Comparison of ENCODE assay signal across 8 cellular contexts in the genomic region with DNA sequence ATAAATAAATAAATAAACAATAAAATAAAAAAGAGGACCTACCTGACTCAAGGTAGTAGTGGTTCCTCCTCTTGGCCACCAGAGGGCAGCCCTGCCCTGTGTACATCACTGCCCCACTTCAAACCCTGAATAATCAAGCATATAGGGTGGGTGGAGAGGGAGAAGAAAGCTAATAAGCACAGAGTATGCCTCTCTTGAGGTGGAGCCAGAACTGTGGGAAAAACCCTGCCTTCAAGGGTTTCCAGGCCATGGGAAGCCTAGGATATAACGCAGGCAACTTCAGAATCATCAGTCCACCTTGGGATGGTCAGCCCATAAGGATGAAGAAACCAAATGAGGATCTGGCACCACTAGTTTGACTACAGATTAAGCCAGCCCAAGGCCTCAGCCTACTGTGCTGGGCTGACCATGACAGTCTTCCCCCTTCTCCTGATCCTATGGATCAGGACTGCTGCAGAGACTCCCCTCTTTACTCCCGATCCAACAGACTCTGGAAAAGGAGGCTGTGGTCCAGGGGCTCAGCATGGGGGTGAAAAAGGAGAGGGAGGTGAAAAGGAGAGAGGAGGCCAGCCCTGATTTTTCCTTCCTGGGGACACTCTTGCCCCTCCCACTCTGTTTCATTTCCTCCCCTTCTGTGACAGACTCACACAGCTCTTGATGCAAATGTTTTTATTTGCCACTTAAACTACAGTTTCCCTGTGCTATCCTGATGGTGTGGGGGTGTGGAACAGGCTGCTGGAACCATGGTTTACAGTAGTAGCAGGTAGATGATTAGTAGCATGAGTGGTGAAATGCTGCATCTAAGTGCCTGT. TPM values are rescaled to one million over a fixed set of nuclear protein-coding genes. Genes with fewer than 3 reads are reported as not detected.
DNase-seq lines count a peak whose midpoint lies in the region; ATAC-seq and TF ChIP-seq lines count a peak whose summit lies in the region.

No MANE protein-coding gene starts in this region.

- H3K27me3 ChIP-seq in GM06990 (replicated peaks; ENCODE audit: control insufficient read depth, insufficient read depth, low read length) (no peaks in the 10 kb centered on the region), H7 (ENCODE audit: control insufficient read depth, insufficient read depth, low read length) (no peaks in the 10 kb centered on the region), thoracic aorta (replicated peaks; ENCODE audit: insufficient read depth) (no peaks in the 10 kb centered on the region)

- ATAC-seq in activated CD4-positive, CD25-positive, alpha-beta regulatory T cell treated with anti-CD3 and anti-CD28 coated beads, Interleukin-2, amount 50 U/mL, for 24 hours, result peak; percentile 78 to 85
- ATAC-seq in thoracic aorta (ENCODE audit: insufficient number of reproducible peaks, low FRiP score, low read depth) (no peak), HG03457 (IDR thresholded peaks at IDR 0.05; ENCODE audit: unreplicated experiment) (no peak)

- TF ChIP-seq CTCF in GM06990 (IDR thresholded peaks at IDR 0.05; ENCODE audit: insufficient read depth, low read length, poor library complexity, severe bottlenecking) (peak; percentile 90), coronary artery (IDR thresholded peaks at IDR 0.05) (peak; percentile 88), thoracic aorta (IDR thresholded peaks at IDR 0.05) (peak; percentile 88)

- no peaks in the 10 kb centered on the region for H3K4me1 ChIP-seq in thoracic aorta (ENCODE audit: control insufficient read depth in 1 of 2, low read depth in 2 of 2)

- H3K4me3 ChIP-seq in GM06990 (replicated peaks; ENCODE audit: low read depth, low read length) (no peak overlapping the region), H7 (ENCODE audit: insufficient read depth, low read depth, low read length) (no peak overlapping the region), coronary artery (no peak overlapping the region), thoracic aorta (no peak overlapping the region)

- H3K9me3 ChIP-seq in thoracic aorta, result no peaks in the 10 kb centered on the region

- DNase-seq in GM06990 (ENCODE audit: extremely low read depth, insufficient read length), result peak; percentile 28
- DNase-seq in H7, result peak; percentile 90
- DNase-seq in NCI-H1694 (lab: John Stamatoyannopoulos, UW), result peak; percentile 38
- DNase-seq in coronary artery (ENCODE audit: low spot score), result no peak
- peak; percentile 66 to 71 for DNase-seq in lung microvascular endothelial cell (ENCODE audit: low read depth in 2 of 2)
- no peak for DNase-seq in thoracic aorta (ENCODE audit: low spot score)

- H3K36me3 ChIP-seq in GM06990 (ENCODE audit: control insufficient read depth, insufficient read depth, low read length) (peaks cover 15% of the 10 kb centered on the region), H7 (replicated peaks; ENCODE audit: control insufficient read depth, insufficient read depth, low read length) (peaks cover 17% of the 10 kb centered on the region), thoracic aorta (peaks cover 48% of the 10 kb centered on the region)

- H3K27ac ChIP-seq in coronary artery (peak overlapping the region in 1 of 2 donors; percentile 49), thoracic aorta (no peak overlapping the region)

RNA-seq across cellular contexts. Expression of gene AVPI1, which starts 10.1 kb away (rescaled TPM):
- 10.6 and 13.6 TPM in 2 replicates for total RNA-seq in H7 (2014; rRNA removed; shearing (Covaris generic))
- total RNA-seq in lung microvascular endothelial cell (3.7 and 5.0 TPM in 2 replicates), thoracic aorta (10 to 100 TPM in 1 of 2 donors, 1 to 10 TPM in 1; 9.5 to 25.6 TPM)

RNA-seq across cellular contexts. Expression of gene PI4K2A, which starts 36.5 kb away (rescaled TPM):
- total RNA-seq in H7 (2014; rRNA removed; shearing (Covaris generic)), result 19.6 and 26.2 TPM in 2 replicates
- 10.1 and 10.2 TPM in 2 replicates for total RNA-seq in lung microvascular endothelial cell
- 10 to 100 TPM; 18.0 to 22.9 TPM for total RNA-seq in thoracic aorta

RNA-seq across cellular contexts. Expression of gene MARVELD1, which starts 36.6 kb away (rescaled TPM):
- 18.7 and 21.2 TPM in 2 replicates for total RNA-seq in H7 (2014; rRNA removed; shearing (Covaris generic))
- total RNA-seq in lung microvascular endothelial cell, result 10.7 and 11.5 TPM in 2 replicates
- total RNA-seq in thoracic aorta, result 10 to 100 TPM; 85.0 to 97.9 TPM

RNA-seq across cellular contexts. Expression of gene MORN4, which starts 43.7 kb away (rescaled TPM):
- 12.0 and 13.7 TPM in 2 replicates for total RNA-seq in H7 (2014; rRNA removed; shearing (Covaris generic))
- 1.1 and 2.6 TPM in 2 replicates for total RNA-seq in lung microvascular endothelial cell
- 1 to 10 TPM; 3.5 to 6.6 TPM for total RNA-seq in thoracic aorta

RNA-seq across cellular contexts. Expression of gene ZFYVE27, which starts 60.0 kb away (rescaled TPM):
- 19.2 and 21.8 TPM in 2 replicates for total RNA-seq in H7 (2014; rRNA removed; shearing (Covaris generic))
- total RNA-seq in lung microvascular endothelial cell, result 11.3 and 18.8 TPM in 2 replicates
- total RNA-seq in thoracic aorta, result 10 to 100 TPM; 24.8 to 25.5 TPM

Comparison
In these comparisons a context has a peak if more than half of its experiments do, and no peak if none do; other contexts are left out.
1. DNase-seq: peak in GM06990 (single experiment), H7 (single experiment), NCI-H1694 (single experiment) and lung microvascular endothelial cell (2 of 2); none in coronary artery (single experiment) and thoracic aorta (single experiment).
2. ATAC-seq: peak in activated CD4-positive, CD25-positive, alpha-beta regulatory T cell treated with anti-CD3 and anti-CD28 coated beads, Interleukin-2, amount 50 U/mL, for 24 hours (2 of 2); none in thoracic aorta (single experiment) and HG03457 (single experiment).
3. Peak in every context shown above with its lines, with median percentiles within 50 percentile points of each other: CTCF ChIP-seq.